1 cellular context compared by ENCODE assay signal in the genomic region with DNA sequence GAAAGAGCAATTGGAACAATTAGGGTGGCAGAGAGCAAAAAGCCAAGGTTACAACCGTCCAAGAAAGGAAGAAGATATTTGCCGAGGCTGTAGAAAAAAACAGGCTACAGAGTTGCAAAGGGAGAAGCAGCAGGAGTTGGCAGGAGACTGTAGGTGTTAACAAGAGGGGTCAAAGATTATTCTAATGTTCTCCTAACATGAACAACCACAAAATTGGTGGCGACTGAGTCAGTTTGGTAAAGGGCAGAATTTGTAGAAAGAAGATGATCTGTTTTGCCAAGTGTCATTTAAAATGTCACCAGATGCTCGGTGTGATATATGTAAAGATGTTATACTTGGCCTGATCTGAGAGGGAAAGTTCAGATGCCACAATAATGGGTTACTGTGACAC.
TF ChIP-seq lines count a peak whose summit lies in the region.

No MANE protein-coding gene starts in this region.

TF ChIP-seq in HepG2, 621 proteins besides CTCF, POLR2A, EP300 and RAD21:
- TF ChIP-seq MBD4 (IDR thresholded peaks at IDR 0.05; ENCODE audit: borderline replicate concordance, low read length), result no peak
- TF ChIP-seq JUND (CRISPR knock-in tag; IDR thresholded peaks at IDR 0.05), result 0 out of 2 replicates have a peak, but pooled peaks have one; percentile 43
- TF ChIP-seq TGIF2 (CRISPR knock-in tag; IDR thresholded peaks at IDR 0.05), result peak; percentile 16; the same call in 1 of the 2 replicates
- TF ChIP-seq, protein P1, sequence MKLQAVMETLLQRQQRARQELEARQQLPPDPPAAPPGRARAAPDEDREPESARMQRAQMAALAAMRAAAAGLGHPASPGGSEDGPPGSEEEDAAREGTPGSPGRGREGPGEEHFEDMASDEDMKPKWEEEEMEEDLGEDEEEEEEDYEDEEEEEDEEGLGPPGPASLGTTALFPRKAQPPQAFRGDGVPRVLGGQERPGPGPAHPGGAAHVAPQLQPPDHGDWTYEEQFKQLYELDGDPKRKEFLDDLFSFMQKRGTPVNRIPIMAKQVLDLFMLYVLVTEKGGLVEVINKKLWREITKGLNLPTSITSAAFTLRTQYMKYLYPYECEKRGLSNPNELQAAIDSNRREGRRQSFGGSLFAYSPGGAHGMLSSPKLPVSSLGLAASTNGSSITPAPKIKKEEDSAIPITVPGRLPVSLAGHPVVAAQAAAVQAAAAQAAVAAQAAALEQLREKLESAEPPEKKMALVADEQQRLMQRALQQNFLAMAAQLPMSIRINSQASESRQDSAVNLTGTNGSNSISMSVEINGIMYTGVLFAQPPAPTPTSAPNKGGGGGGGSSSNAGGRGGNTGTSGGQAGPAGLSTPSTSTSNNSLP (IDR thresholded peaks at IDR 0.05; ENCODE audit: low read depth, low read length), result 0 out of 2 replicates have a peak, but pooled peaks have one; percentile 30
- TF ChIP-seq HNF4A (CRISPR knock-in tag; IDR thresholded peaks at IDR 0.05), result 0 out of 2 replicates have a peak, but pooled peaks have one; percentile 5
- TF ChIP-seq ZNF337 (CRISPR knock-in tag; IDR thresholded peaks at IDR 0.05; ENCODE audit: borderline replicate concordance, low read depth), result 0 out of 2 replicates have a peak, but pooled peaks have one; percentile 4
- peak; percentile 72; the same call in 1 of the 2 replicates for TF ChIP-seq ZNF670 (CRISPR knock-in tag; IDR thresholded peaks at IDR 0.05; ENCODE audit: borderline replicate concordance)
- peak; percentile 7; the same call in 1 of the 2 replicates for TF ChIP-seq ZNF792 (CRISPR knock-in tag; IDR thresholded peaks at IDR 0.05)
- no peak for TF ChIP-seq SETDB1 (CRISPR knock-in tag; IDR thresholded peaks at IDR 0.05; ENCODE audit: borderline replicate concordance)
- peak; percentile 61; the same call in 1 of the 2 replicates for TF ChIP-seq TBX3 (IDR thresholded peaks at IDR 0.05; ENCODE audit: borderline replicate concordance)
- no peak for TF ChIP-seq CBX2 (IDR thresholded peaks at IDR 0.05; ENCODE audit: low read depth, low read length)
- TF ChIP-seq CBX2 (CRISPR knock-in tag; IDR thresholded peaks at IDR 0.05; ENCODE audit: low read depth), result no peak
- TF ChIP-seq ZEB1 (IDR thresholded peaks at IDR 0.05; ENCODE audit: insufficient replicate concordance, low read depth), result no peak
- peak; percentile 57 for TF ChIP-seq ASH2L (IDR thresholded peaks at IDR 0.05; ENCODE audit: insufficient read length, low read depth, low read length)
- 0 out of 2 replicates have a peak, but pooled peaks have one; percentile 9 for TF ChIP-seq ZNF317 (CRISPR knock-in tag; IDR thresholded peaks at IDR 0.05)
- TF ChIP-seq HNRNPUL1 (IDR thresholded peaks at IDR 0.05; ENCODE audit: low read depth, low read length), result no peak
- TF ChIP-seq, protein P2, sequence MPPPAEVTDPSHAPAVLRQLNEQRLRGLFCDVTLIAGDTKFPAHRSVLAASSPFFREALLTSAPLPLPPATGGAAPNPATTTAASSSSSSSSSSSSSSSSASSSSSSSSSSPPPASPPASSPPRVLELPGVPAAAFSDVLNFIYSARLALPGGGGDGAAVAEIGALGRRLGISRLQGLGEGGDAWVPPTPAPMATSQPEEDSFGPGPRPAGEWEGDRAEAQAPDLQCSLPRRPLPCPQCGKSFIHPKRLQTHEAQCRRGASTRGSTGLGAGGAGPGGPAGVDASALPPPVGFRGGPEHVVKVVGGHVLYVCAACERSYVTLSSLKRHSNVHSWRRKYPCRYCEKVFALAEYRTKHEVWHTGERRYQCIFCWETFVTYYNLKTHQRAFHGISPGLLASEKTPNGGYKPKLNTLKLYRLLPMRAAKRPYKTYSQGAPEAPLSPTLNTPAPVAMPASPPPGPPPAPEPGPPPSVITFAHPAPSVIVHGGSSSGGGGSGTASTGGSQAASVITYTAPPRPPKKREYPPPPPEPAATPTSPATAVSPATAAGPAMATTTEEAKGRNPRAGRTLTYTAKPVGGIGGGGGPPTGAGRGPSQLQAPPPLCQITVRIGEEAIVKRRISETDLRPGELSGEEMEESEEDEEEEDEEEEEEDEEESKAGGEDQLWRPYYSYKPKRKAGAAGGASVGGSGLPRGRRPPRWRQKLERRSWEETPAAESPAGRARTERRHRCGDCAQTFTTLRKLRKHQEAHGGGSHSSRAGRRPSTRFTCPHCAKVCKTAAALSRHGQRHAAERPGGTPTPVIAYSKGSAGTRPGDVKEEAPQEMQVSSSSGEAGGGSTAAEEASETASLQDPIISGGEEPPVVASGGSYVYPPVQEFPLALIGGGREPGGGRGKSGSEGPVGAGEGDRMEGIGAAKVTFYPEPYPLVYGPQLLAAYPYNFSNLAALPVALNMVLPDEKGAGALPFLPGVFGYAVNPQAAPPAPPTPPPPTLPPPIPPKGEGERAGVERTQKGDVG (CRISPR knock-in tag; IDR thresholded peaks at IDR 0.05; ENCODE audit: borderline replicate concordance), result no peak
- peak; percentile 41; the same call in 1 of the 2 replicates for TF ChIP-seq ZNF607 (CRISPR knock-in tag; IDR thresholded peaks at IDR 0.05; ENCODE audit: borderline replicate concordance)
- 0 out of 2 replicates have a peak, but pooled peaks have one; percentile 26 for TF ChIP-seq ZNF629 (CRISPR knock-in tag; conservative IDR thresholded peaks at IDR 0.05)
- 0 out of 2 replicates have a peak, but pooled peaks have one; percentile 41 for TF ChIP-seq ZNF335 (CRISPR knock-in tag; IDR thresholded peaks at IDR 0.05)
- 0 out of 2 replicates have a peak, but pooled peaks have one; percentile 13 for TF ChIP-seq EHMT2 (IDR thresholded peaks at IDR 0.05; ENCODE audit: borderline replicate concordance, low read depth, low read length)
TF ChIP-seq in HepG2: peak in this region for 14.
